Comparison of ENCODE assay signal across 1 cellular context in the genomic region with DNA sequence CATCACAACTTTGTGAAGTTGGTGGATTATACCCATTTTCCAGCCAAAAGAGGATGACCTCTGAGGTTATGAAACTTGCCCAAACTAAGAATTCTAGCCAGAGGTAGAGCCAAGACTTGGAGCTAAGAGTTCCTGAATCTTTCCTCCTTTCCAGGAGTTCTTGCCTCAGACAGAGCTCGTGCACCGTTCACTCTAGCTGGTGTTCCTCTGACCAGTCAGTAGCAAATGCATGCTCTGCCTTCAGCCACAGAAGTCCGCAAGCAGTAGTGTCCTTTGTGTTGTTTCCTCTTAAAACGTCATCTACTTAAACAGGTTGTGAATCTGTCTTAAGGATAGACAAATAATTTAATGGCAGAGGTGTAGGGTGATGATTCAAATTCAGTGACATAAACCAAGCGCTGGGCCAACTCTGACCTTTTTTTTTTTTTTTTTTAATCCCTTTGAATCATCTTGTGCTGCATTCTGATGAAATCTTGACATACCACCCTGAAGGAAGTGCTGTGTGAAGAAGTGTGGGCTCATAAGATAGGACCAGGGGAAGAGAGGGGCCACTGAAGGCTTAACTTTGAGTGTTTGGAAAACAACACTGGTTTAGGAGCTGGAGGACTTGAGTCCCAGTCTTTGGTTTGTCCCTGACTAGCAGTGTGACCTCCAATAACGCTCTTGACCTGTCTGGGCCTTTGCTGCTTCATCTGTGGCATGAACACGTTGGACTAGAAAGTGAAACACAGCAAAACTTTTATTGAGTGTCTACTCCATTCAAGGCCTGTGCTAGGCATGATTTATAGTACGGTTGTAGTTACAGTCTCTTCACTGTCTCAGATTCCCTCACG.
TF ChIP-seq lines count a peak whose summit lies in the region.

No MANE protein-coding gene starts in this region.

TF ChIP-seq in K562, 482 proteins besides CTCF, POLR2A, EP300 and RAD21:
- TF ChIP-seq, protein P1, sequence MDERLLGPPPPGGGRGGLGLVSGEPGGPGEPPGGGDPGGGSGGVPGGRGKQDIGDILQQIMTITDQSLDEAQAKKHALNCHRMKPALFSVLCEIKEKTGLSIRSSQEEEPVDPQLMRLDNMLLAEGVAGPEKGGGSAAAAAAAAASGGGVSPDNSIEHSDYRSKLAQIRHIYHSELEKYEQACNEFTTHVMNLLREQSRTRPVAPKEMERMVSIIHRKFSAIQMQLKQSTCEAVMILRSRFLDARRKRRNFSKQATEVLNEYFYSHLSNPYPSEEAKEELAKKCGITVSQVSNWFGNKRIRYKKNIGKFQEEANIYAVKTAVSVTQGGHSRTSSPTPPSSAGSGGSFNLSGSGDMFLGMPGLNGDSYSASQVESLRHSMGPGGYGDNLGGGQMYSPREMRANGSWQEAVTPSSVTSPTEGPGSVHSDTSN (CRISPR knock-in tag; IDR thresholded peaks at IDR 0.05; ENCODE audit: low read depth), result no peak
- TF ChIP-seq, protein P1 (tag; conservative IDR thresholded peaks at IDR 0.05; ENCODE audit: low read depth), result peak; percentile 71
- TF ChIP-seq SMARCA4 (IDR thresholded peaks at IDR 0.05), result peak; percentile 70
- TF ChIP-seq, protein P2, sequence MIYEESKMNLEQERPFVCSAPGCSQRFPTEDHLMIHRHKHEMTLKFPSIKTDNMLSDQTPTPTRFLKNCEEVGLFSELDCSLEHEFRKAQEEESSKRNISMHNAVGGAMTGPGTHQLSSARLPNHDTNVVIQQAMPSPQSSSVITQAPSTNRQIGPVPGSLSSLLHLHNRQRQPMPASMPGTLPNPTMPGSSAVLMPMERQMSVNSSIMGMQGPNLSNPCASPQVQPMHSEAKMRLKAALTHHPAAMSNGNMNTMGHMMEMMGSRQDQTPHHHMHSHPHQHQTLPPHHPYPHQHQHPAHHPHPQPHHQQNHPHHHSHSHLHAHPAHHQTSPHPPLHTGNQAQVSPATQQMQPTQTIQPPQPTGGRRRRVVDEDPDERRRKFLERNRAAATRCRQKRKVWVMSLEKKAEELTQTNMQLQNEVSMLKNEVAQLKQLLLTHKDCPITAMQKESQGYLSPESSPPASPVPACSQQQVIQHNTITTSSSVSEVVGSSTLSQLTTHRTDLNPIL (CRISPR knock-in tag; IDR thresholded peaks at IDR 0.05), result no peak
- TF ChIP-seq ESRRA (IDR thresholded peaks at IDR 0.05; ENCODE audit: borderline replicate concordance, low read depth), result peak; percentile 14; the same call in 1 of the 2 replicates
- TF ChIP-seq KDM1A (IDR thresholded peaks at IDR 0.05), result peak; percentile 13 to 44; a peak in 1 of 4 replicates
- TF ChIP-seq TCF3 (CRISPR knock-in tag; IDR thresholded peaks at IDR 0.05), result peak; percentile 74
- 0 out of 2 replicates have a peak, but pooled peaks have one; percentile 18 for TF ChIP-seq SPI1 (IDR thresholded peaks at IDR 0.05; ENCODE audit: borderline replicate concordance, low read depth, low read length)
- 0 out of 2 replicates have a peak, but pooled peaks have one; percentile 19 for TF ChIP-seq EP400 (IDR thresholded peaks at IDR 0.05)
- TF ChIP-seq POLR2AphosphoS5 (IDR thresholded peaks at IDR 0.05; ENCODE audit: control insufficient read depth, insufficient read depth, low read depth, low read length), result 0 out of 2 replicates have a peak, but pooled peaks have one; percentile 47
- no peak for TF ChIP-seq ZNF232 (CRISPR knock-in tag; IDR thresholded peaks at IDR 0.05)
- TF ChIP-seq BRD9 (IDR thresholded peaks at IDR 0.05; ENCODE audit: low read depth, partially characterized antibody), result peak; percentile 43
- TF ChIP-seq GATA2 (CRISPR knock-in tag; IDR thresholded peaks at IDR 0.05), result peak; percentile 56; the same call in 1 of the 2 replicates
- TF ChIP-seq ZNF384 (IDR thresholded peaks at IDR 0.05; ENCODE audit: low read depth, low read length), result peak; percentile 86
- TF ChIP-seq DPF2 (IDR thresholded peaks at IDR 0.05), result peak; percentile 68
- peak in 1 of 2 experiments; percentile 27; a peak in 1 of 4 replicates for TF ChIP-seq TBL1XR1 (IDR thresholded peaks at IDR 0.05; ENCODE audit: low read length in 2 of 2)
- no peak for TF ChIP-seq ZNF444 (CRISPR knock-in tag; IDR thresholded peaks at IDR 0.05)
- TF ChIP-seq ARID3A (IDR thresholded peaks at IDR 0.05; ENCODE audit: borderline replicate concordance, low read depth, low read length), result peak; percentile 66; the same call in 1 of the 2 replicates
- peak; percentile 66 for TF ChIP-seq TAL1 (IDR thresholded peaks at IDR 0.05)
- peak; percentile 48; the same call in 1 of the 2 replicates for TF ChIP-seq CBFA2T2 (conservative IDR thresholded peaks at IDR 0.05)
- 0 out of 2 replicates have a peak, but pooled peaks have one; percentile 41 for TF ChIP-seq ZNF592 (IDR thresholded peaks at IDR 0.05)
- no peak; the same call in 1 of the 2 replicates for TF ChIP-seq ZEB2 (IDR thresholded peaks at IDR 0.05)
- peak; percentile 41 for TF ChIP-seq NR2C1 (IDR thresholded peaks at IDR 0.05)
- 0 out of 2 replicates have a peak, but pooled peaks have one; percentile 32 for TF ChIP-seq NR2C1 (tag; IDR thresholded peaks at IDR 0.05)
- TF ChIP-seq HDAC2 (IDR thresholded peaks at IDR 0.05), result 0 out of 2 replicates have a peak, but pooled peaks have one; percentile 41
- TF ChIP-seq SP1 (CRISPR knock-in tag; IDR thresholded peaks at IDR 0.05), result no peak
- TF ChIP-seq HMBOX1 (IDR thresholded peaks at IDR 0.05), result peak; percentile 92
- TF ChIP-seq FOXM1 (IDR thresholded peaks at IDR 0.05; ENCODE audit: low read depth), result 0 out of 2 replicates have a peak, but pooled peaks have one; percentile 22
- TF ChIP-seq FOXM1 (CRISPR knock-in tag; IDR thresholded peaks at IDR 0.05; ENCODE audit: low read depth), result no peak
- peak; percentile 5 for TF ChIP-seq ASH1L (IDR thresholded peaks at IDR 0.05; ENCODE audit: borderline replicate concordance, low read depth, partially characterized antibody)
- peak; percentile 81 for TF ChIP-seq CBFA2T3 (IDR thresholded peaks at IDR 0.05)
- TF ChIP-seq ZFP36 (IDR thresholded peaks at IDR 0.05; ENCODE audit: low read depth, low read length, partially characterized antibody), result peak; percentile 48
- TF ChIP-seq TRIM24 (IDR thresholded peaks at IDR 0.05), result no peak
- no peak for TF ChIP-seq TGIF2 (CRISPR knock-in tag; IDR thresholded peaks at IDR 0.05)
- peak; percentile 38; the same call in 1 of the 2 replicates for TF ChIP-seq NCOR1 (IDR thresholded peaks at IDR 0.05)
- TF ChIP-seq MEIS2 (IDR thresholded peaks at IDR 0.05; ENCODE audit: partially characterized antibody), result peak; percentile 59
- peak; percentile 75 for TF ChIP-seq ARID1B (IDR thresholded peaks at IDR 0.05)
- 0 out of 2 replicates have a peak, but pooled peaks have one; percentile 3 for TF ChIP-seq CREM (IDR thresholded peaks at IDR 0.05; ENCODE audit: low read depth)
- TF ChIP-seq TEAD4 (IDR thresholded peaks at IDR 0.05; ENCODE audit: low read length), result peak; percentile 71
- no peak for TF ChIP-seq TEAD4 (CRISPR knock-in tag; IDR thresholded peaks at IDR 0.05; ENCODE audit: borderline replicate concordance)
- TF ChIP-seq DLX4 (CRISPR knock-in tag; IDR thresholded peaks at IDR 0.05), result no peak
- peak; percentile 67 for TF ChIP-seq SMAD4 (CRISPR knock-in tag; conservative IDR thresholded peaks at IDR 0.05)
TF ChIP-seq in K562: peak in this region for 30.
